2 cellular contexts compared by ENCODE assay signal in genomic region chr12:64626588-64626987, GRCh38.
TF ChIP-seq lines count a peak whose summit lies in the region.

No MANE protein-coding gene starts in this region.

TF ChIP-seq in HEK293, 187 proteins besides CTCF, POLR2A, EP300 and RAD21:
- peak; percentile 80 for TF ChIP-seq ZNF121 (tag by site-specific recombination; IDR thresholded peaks at IDR 0.05)

TF ChIP-seq in HepG2, 621 proteins besides CTCF, POLR2A, EP300 and RAD21:
- TF ChIP-seq HNF4A (CRISPR knock-in tag; IDR thresholded peaks at IDR 0.05): peak; percentile 42; the same call in 1 of the 2 replicates
- peak; percentile 96 for TF ChIP-seq ZNF121 (CRISPR knock-in tag; IDR thresholded peaks at IDR 0.05)
- TF ChIP-seq SALL1 (CRISPR knock-in tag; IDR thresholded peaks at IDR 0.05): 0 out of 2 replicates have a peak, but pooled peaks have one; percentile 11
- peak; percentile 53; the same call in 1 of the 2 replicates for TF ChIP-seq ZNF770 (CRISPR knock-in tag; IDR thresholded peaks at IDR 0.05)
